9 cellular contexts compared by ENCODE assay signal in genomic region chr5:120503311-120503710, GRCh38. TPM values are rescaled to one million over a fixed set of nuclear protein-coding genes. Genes with fewer than 3 reads are reported as not detected.
"Had no signal": no experiment of that assay in that cellular context is flagged by ENCODE, and none has a peak within 500 bp of the region (broad histone marks: within the 10 kb centered on the region; RNA-seq: fewer than 3 reads in every experiment).

No MANE protein-coding gene starts in this region.

- H3K9ac ChIP-seq: GM23248 had no signal

- H3K27ac ChIP-seq: GM23248 had no signal

- DNase-seq: GM23248, GOT3, H7, H9, HCEC 1CT, HFFc6 had no signal

- H2AFZ ChIP-seq: GM23248, GM23338 had no signal

- H3K4me3 Mint-ChIP-seq: GM23338, H9, HFFc6 had no signal

- H3K9me3 ChIP-seq: HAP-1 had no signal

- ATAC-seq: GM23338, HCT116 had no signal

- H3K4me2 ChIP-seq: GM23338 had no signal

- H3K4me3 ChIP-seq: GM23248, GM23338, HAP-1 had no signal

- H3K36me3 ChIP-seq: HAP-1 had no signal

- H3K27ac Mint-ChIP-seq: GM23338, HFFc6 had no signal

RNA-seq across cellular contexts. Expression of gene PRR16, which starts 39.2 kb away (rescaled TPM):
- total RNA-seq: H7 had no signal
